Comparison of ENCODE assay signal across 25 cellular contexts in genomic region chr17:49372428-49372827, GRCh38.
"Had no signal": no experiment of that assay in that cellular context is flagged by ENCODE, and none has a peak within 500 bp of the region (broad histone marks: within the 10 kb centered on the region; RNA-seq: fewer than 3 reads in every experiment).

No MANE protein-coding gene starts in this region.

- H3K4me3 ChIP-seq: colonic mucosa, esophagus squamous epithelium, heart right ventricle, left lung, ovary, psoas muscle, stomach, testis, tibial artery had no signal

- H3K4me1 ChIP-seq: colonic mucosa, heart right ventricle, psoas muscle, stomach, testis, tibial artery had no signal

- H3K36me3 ChIP-seq: colonic mucosa, esophagus squamous epithelium, heart right ventricle, left lung, ovary, stomach, tibial artery had no signal

- H3K4me3 Mint-ChIP-seq: effector memory CD8-positive, alpha-beta T cell; natural killer cell; type B pancreatic cell had no signal

- H3K27ac ChIP-seq: colonic mucosa, esophagus squamous epithelium, heart right ventricle, left lung, ovary, psoas muscle, stomach, testis, tibial artery had no signal

- H3K27me3 Mint-ChIP-seq: effector memory CD8-positive, alpha-beta T cell; type B pancreatic cell had no signal

- H3K36me3 Mint-ChIP-seq: natural killer cell, type B pancreatic cell had no signal

- H3K27ac Mint-ChIP-seq: effector memory CD8-positive, alpha-beta T cell; natural killer cell; type B pancreatic cell had no signal

- DNase-seq: colonic mucosa; dermis blood vessel endothelial cell; effector memory CD8-positive, alpha-beta T cell; erythroblast; esophagus squamous epithelium; foreskin melanocyte; glutamatergic neuron; heart right ventricle; hippocampal formation; left cardiac atrium; left lung; mesendoderm; natural killer cell; occipital lobe; ovary; psoas muscle; right cardiac atrium; small intestine; stimulated activated CD4-positive, alpha-beta T cell treated with anti-CD3 and anti-CD28 coated beads, Interleukin-15, amount 100 ng/mL, for 24 hours; stimulated activated CD4-positive, alpha-beta T cell treated with anti-CD3 and anti-CD28 coated beads, Interleukin-2, amount 100 ng/mL, for 48 hours; stimulated activated naive CD4-positive, alpha-beta T cell treated with Interleukin-2 at 50 U/mL for 16 hours; stomach; testis; tibial artery had no signal

- H3K9me3 ChIP-seq: colonic mucosa, esophagus squamous epithelium, heart right ventricle, left lung, ovary, psoas muscle, stomach, testis, tibial artery had no signal

- ATAC-seq: effector memory CD8-positive, alpha-beta T cell; heart right ventricle; left cardiac atrium; left lung; natural killer cell; psoas muscle; right cardiac atrium had no signal

- H3K9me3 Mint-ChIP-seq: effector memory CD8-positive, alpha-beta T cell; natural killer cell; type B pancreatic cell had no signal

- H3K4me1 Mint-ChIP-seq: natural killer cell had no signal
